28 cellular contexts compared by ENCODE assay signal in the genomic region with DNA sequence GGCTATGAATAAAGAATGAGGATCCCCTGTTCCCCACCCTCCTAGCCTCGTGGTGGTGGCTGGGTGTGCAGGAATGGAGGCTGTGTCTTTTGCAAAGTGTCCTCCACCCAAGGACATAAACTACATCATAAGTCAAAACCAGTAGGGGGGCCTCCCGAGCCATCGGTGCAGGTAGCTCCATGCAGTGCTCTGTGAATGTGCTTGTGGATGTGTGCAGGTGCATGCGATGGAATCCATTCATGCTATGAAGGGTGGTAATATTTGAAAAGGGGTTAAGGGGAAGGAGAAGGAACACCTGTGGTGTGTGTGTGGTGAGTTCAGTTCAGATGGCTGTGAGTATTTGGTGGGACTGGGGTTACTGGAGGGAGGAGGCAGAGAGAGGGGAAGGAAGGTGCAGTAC.
DNase-seq lines count a peak whose midpoint lies in the region; ATAC-seq and TF ChIP-seq lines count a peak whose summit lies in the region.
"Had no signal": no experiment of that assay in that cellular context is flagged by ENCODE, and none has a peak within 500 bp of the region (broad histone marks: within the 10 kb centered on the region; RNA-seq: fewer than 3 reads in every experiment).

No MANE protein-coding gene starts in this region.

- no peaks in the 10 kb centered on the region for H3K9me3 ChIP-seq in HCT116 (ENCODE audit: control insufficient read depth in 1 of 2, insufficient read depth in 1 of 2, low read depth in 1 of 2, low read length in 2 of 2)

- H3K9me2 ChIP-seq in HCT116 (ENCODE audit: insufficient read depth): no peaks in the 10 kb centered on the region

- no peak for TF ChIP-seq POLR2A in HCT116 (IDR thresholded peaks at IDR 0.05; ENCODE audit: borderline replicate concordance, extremely low read depth, insufficient read depth, insufficient read length)

- H3K4me1 ChIP-seq in HCT116 (ENCODE audit: control insufficient read depth in 1 of 2, insufficient read depth in 2 of 2, low read length in 2 of 2): no peaks in the 10 kb centered on the region
- H3K4me1 ChIP-seq: left ventricle myocardium inferior, tibial nerve had no signal

- no peaks in the 10 kb centered on the region for H3K36me3 ChIP-seq in HCT116 (ENCODE audit: control insufficient read depth in 1 of 2, insufficient read depth in 2 of 2, low read length in 2 of 2)
- H3K36me3 ChIP-seq: left ventricle myocardium inferior had no signal

- CTCF ChIA-PET in activated CD8-positive, alpha-beta memory T cell treated with anti-CD3 and anti-CD28 coated beads, Interleukin-2, amount 10 ng/mL, durations not matched to agents 7 days and 5 days (lab: Charles Lee): no interaction called here
- CTCF ChIA-PET in HCT116 (lab: Charles Lee): no interaction called here
- CTCF ChIA-PET in activated CD8-positive, alpha-beta T cell treated with anti-CD3 and anti-CD28 coated beads, Interleukin-2, amount 10 ng/mL, durations not matched to agents 7 days and 5 days (lab: Charles Lee): no interaction called here

- no TSS peak for BruUV-seq in HCT116 (replicated peaks; lab: Mats Ljungman, UMichigan)

- peaks cover 4% of the 10 kb centered on the region for H3K9me3 Mint-ChIP-seq in activated CD8-positive, alpha-beta memory T cell treated with anti-CD3 and anti-CD28 coated beads, Interleukin-2, amount 10 ng/mL, durations not matched to agents 7 days and 5 days (ENCODE audit: low read depth)
- peaks cover 7% of the 10 kb centered on the region for H3K9me3 Mint-ChIP-seq in activated CD8-positive, alpha-beta T cell treated with anti-CD3 and anti-CD28 coated beads, Interleukin-2, amount 10 ng/mL, durations not matched to agents 7 days and 5 days (ENCODE audit: insufficient read depth)
- H3K9me3 Mint-ChIP-seq in nephron progenitor cell: peaks cover 40% of the 10 kb centered on the region

- H3K27ac ChIP-seq in HCT116 (ENCODE audit: low read depth, low read length): no peak overlapping the region
- H3K27ac ChIP-seq: left ventricle myocardium inferior, tibial nerve had no signal

- H4K20me1 ChIP-seq in HCT116 (ENCODE audit: insufficient read depth): no peaks in the 10 kb centered on the region

- H3K79me2 ChIP-seq in HCT116 (ENCODE audit: insufficient read depth, low read length): no peaks in the 10 kb centered on the region

- peaks cover 19% of the 10 kb centered on the region for H3K4me1 Mint-ChIP-seq in activated CD8-positive, alpha-beta memory T cell treated with anti-CD3 and anti-CD28 coated beads, Interleukin-2, amount 10 ng/mL, durations not matched to agents 7 days and 5 days
- H3K4me1 Mint-ChIP-seq in activated CD8-positive, alpha-beta T cell treated with anti-CD3 and anti-CD28 coated beads, Interleukin-2, amount 10 ng/mL, durations not matched to agents 7 days and 5 days (ENCODE audit: low read depth): peaks cover 32% of the 10 kb centered on the region
- H3K4me1 Mint-ChIP-seq in nephron progenitor cell: peaks cover 8% of the 10 kb centered on the region

- H2AFZ ChIP-seq in HCT116 (ENCODE audit: low read depth, low read length, poor library complexity, severe bottlenecking): no peak overlapping the region

- no peak overlapping the region for H3K4me3 Mint-ChIP-seq in activated CD8-positive, alpha-beta memory T cell treated with anti-CD3 and anti-CD28 coated beads, Interleukin-2, amount 10 ng/mL, durations not matched to agents 7 days and 5 days
- H3K4me3 Mint-ChIP-seq in activated CD8-positive, alpha-beta T cell treated with anti-CD3 and anti-CD28 coated beads, Interleukin-2, amount 10 ng/mL, durations not matched to agents 7 days and 5 days: no peak overlapping the region
- no peak overlapping the region for H3K4me3 Mint-ChIP-seq in nephron progenitor cell
- H3K4me3 Mint-ChIP-seq: endodermal cell had no signal

- H3K36me3 Mint-ChIP-seq in activated CD8-positive, alpha-beta memory T cell treated with anti-CD3 and anti-CD28 coated beads, Interleukin-2, amount 10 ng/mL, durations not matched to agents 7 days and 5 days: peaks cover 5% of the 10 kb centered on the region
- no peaks in the 10 kb centered on the region for H3K36me3 Mint-ChIP-seq in activated CD8-positive, alpha-beta T cell treated with anti-CD3 and anti-CD28 coated beads, Interleukin-2, amount 10 ng/mL, durations not matched to agents 7 days and 5 days (ENCODE audit: low read depth)
- peaks cover 5% of the 10 kb centered on the region for H3K36me3 Mint-ChIP-seq in nephron progenitor cell (ENCODE audit: low read depth)

- intact Hi-C loops in HCT116 (cut with micrococcal nuclease): no loop called here

- RAD21 ChIA-PET in HCT116 (lab: Charles Lee; ENCODE audit: low non-redundant PET in 1 of 2, low total read pairs in 2 of 2, uncharacterized antibody in 2 of 2, unreplicated experiment in 2 of 2): no interaction called here

- no peak overlapping the region for H3K4me2 ChIP-seq in HCT116 (ENCODE audit: low read length)

- no peak overlapping the region for H3K4me3 ChIP-seq in HCT116 (replicated peaks in 1 of 2; ENCODE audit: low read depth in 1 of 2, low read length in 2 of 2)
- H3K4me3 ChIP-seq: left ventricle myocardium inferior, tibial nerve had no signal

- TF ChIP-seq RAD21 in HCT116 (IDR thresholded peaks at IDR 0.05; ENCODE audit: low read depth): peak; percentile 19

- no peaks in the 10 kb centered on the region for H3K27me3 Mint-ChIP-seq in activated CD8-positive, alpha-beta memory T cell treated with anti-CD3 and anti-CD28 coated beads, Interleukin-2, amount 10 ng/mL, durations not matched to agents 7 days and 5 days
- H3K27me3 Mint-ChIP-seq in activated CD8-positive, alpha-beta T cell treated with anti-CD3 and anti-CD28 coated beads, Interleukin-2, amount 10 ng/mL, durations not matched to agents 7 days and 5 days (ENCODE audit: low read depth): no peaks in the 10 kb centered on the region
- peaks cover 20% of the 10 kb centered on the region for H3K27me3 Mint-ChIP-seq in nephron progenitor cell (ENCODE audit: low read depth, poor library complexity)

- no peak for DNase-seq in activated CD8-positive, alpha-beta memory T cell treated with anti-CD3 and anti-CD28 coated beads, Interleukin-2, amount 10 ng/mL, durations not matched to agents 7 days and 5 days
- DNase-seq in activated CD8-positive, alpha-beta memory T cell treated with anti-CD3 and anti-CD28 coated beads, Interleukin-2, amount 50 U/mL, for 48 hours: no peak
- DNase-seq in HCT116 (ENCODE audit: low read depth, low spot score) (no peak), nephron progenitor cell (no peak), NCI-H2081 (lab: John Stamatoyannopoulos, UW) (no peak), HPDE6-E6E7 (ENCODE audit: extremely low spot score) (no peak)
- DNase-seq in activated CD8-positive, alpha-beta T cell treated with anti-CD3 and anti-CD28 coated beads, Interleukin-2, amount 10 ng/mL, durations not matched to agents 7 days and 5 days: peak; percentile 44
- DNase-seq: activated effector memory CD4-positive, alpha-beta T cell treated with anti-CD3 and anti-CD28 coated beads, Interleukin-2, amount 50 U/mL, for 16 hours; activated T-cell treated with anti-CD3 and anti-CD28 coated beads for 4 hours; AML-193; caudate nucleus; DMS153; endodermal cell; foreskin fibroblast; head of caudate nucleus; islet precursor cell; left ventricle myocardium inferior; mesendoderm; NCI-H146; NCI-H446; NCI-H774; stimulated activated CD4-positive, alpha-beta T cell treated with anti-CD3 and anti-CD28 coated beads, Interleukin-12 subunit alpha, Interleukin-12 subunit beta, amount 100 ng/mL, for 4 hours; stimulated activated CD4-positive, alpha-beta T cell treated with anti-CD3 and anti-CD28 coated beads, Interleukin-2, amount 100 ng/mL, for 48 hours; T-helper 9 cell had no signal

- H3K27ac Mint-ChIP-seq in activated CD8-positive, alpha-beta memory T cell treated with anti-CD3 and anti-CD28 coated beads, Interleukin-2, amount 10 ng/mL, durations not matched to agents 7 days and 5 days: no peak overlapping the region
- peak overlapping the region; percentile 53 for H3K27ac Mint-ChIP-seq in activated CD8-positive, alpha-beta T cell treated with anti-CD3 and anti-CD28 coated beads, Interleukin-2, amount 10 ng/mL, durations not matched to agents 7 days and 5 days
- peak overlapping the region; percentile 40 for H3K27ac Mint-ChIP-seq in nephron progenitor cell
- H3K27ac Mint-ChIP-seq: endodermal cell, progenitor cell of endocrine pancreas had no signal

- no peak overlapping the region for H3K9ac ChIP-seq in HCT116 (ENCODE audit: low read length)

- no peak for TF ChIP-seq CTCF in HCT116 (IDR thresholded peaks at IDR 0.05 in 2 of 3, conservative IDR thresholded peaks at IDR 0.05 in 1 of 3; ENCODE audit: borderline replicate concordance in 1 of 3, insufficient read depth in 1 of 3, low read depth in 2 of 3, low read length in 2 of 3)
- TF ChIP-seq CTCF in nephron progenitor cell (IDR thresholded peaks at IDR 0.05): no peak

- ATAC-seq in activated CD8-positive, alpha-beta memory T cell treated with anti-CD3 and anti-CD28 coated beads, Interleukin-2, amount 10 ng/mL, durations not matched to agents 7 days and 5 days: peak; percentile 36
- no peak for ATAC-seq in HCT116
- ATAC-seq in activated CD8-positive, alpha-beta T cell treated with anti-CD3 and anti-CD28 coated beads, Interleukin-2, amount 10 ng/mL, durations not matched to agents 7 days and 5 days: peak; percentile 51
- ATAC-seq in GM21390 (IDR thresholded peaks at IDR 0.05; ENCODE audit: unreplicated experiment): no peak
- ATAC-seq: sciatic nerve had no signal

- no peaks in the 10 kb centered on the region; the same call in 1 of the 2 replicates for H3K27me3 ChIP-seq in HCT116 (ENCODE audit: insufficient read depth, low read length)
- H3K27me3 ChIP-seq: tibial nerve had no signal

- POLR2A ChIA-PET in HCT116 (lab: Charles Lee): no interaction called here
- POLR2A ChIA-PET in activated CD8-positive, alpha-beta T cell treated with anti-CD3 and anti-CD28 coated beads, Interleukin-2, amount 10 ng/mL, durations not matched to agents 7 days and 5 days (lab: Charles Lee): no interaction called here

TF ChIP-seq in HCT116, 20 proteins besides CTCF, POLR2A, EP300 and RAD21 (continues in another document):
- TF ChIP-seq, protein P1, sequence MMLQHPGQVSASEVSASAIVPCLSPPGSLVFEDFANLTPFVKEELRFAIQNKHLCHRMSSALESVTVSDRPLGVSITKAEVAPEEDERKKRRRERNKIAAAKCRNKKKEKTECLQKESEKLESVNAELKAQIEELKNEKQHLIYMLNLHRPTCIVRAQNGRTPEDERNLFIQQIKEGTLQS (IDR thresholded peaks at IDR 0.05): no peak
- TF ChIP-seq ZNF274 (IDR thresholded peaks at IDR 0.05; ENCODE audit: low read depth, low read length): no peak

Comparison
In these comparisons a context has a peak if more than half of its experiments do, and no peak if none do; other contexts are left out.
1. ATAC-seq: peak in activated CD8-positive, alpha-beta memory T cell treated with anti-CD3 and anti-CD28 coated beads, Interleukin-2, amount 10 ng/mL, durations not matched to agents 7 days and 5 days (single experiment) and activated CD8-positive, alpha-beta T cell treated with anti-CD3 and anti-CD28 coated beads, Interleukin-2, amount 10 ng/mL, durations not matched to agents 7 days and 5 days (single experiment); none in HCT116 (single experiment) and GM21390 (single experiment).